ENCODE assay signal across 13 cellular contexts in the genomic region with DNA sequence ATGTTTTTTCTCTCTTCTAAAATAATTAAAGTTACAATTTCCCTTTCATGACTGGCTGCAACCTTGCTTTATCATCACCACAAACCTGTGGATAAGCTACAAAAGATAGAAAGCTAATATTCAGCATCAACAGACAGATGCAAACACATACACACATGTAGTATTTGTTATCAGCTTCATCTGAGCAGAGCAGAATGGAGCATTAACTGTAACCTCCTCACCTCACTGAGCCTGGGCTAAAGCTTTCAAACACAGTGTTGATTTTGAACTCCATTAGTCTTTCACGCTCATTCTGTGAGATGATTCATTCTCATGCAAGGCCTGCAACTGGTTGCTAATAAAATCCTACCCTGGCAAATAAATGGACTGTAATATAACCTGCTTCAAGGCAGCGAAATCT.
DNase-seq lines count a peak whose midpoint lies in the region; ATAC-seq and TF ChIP-seq lines count a peak whose summit lies in the region.
"Had no signal": no experiment of that assay in that cellular context is flagged by ENCODE, and none has a peak within 500 bp of the region (broad histone marks: within the 10 kb centered on the region; RNA-seq: fewer than 3 reads in every experiment).

No MANE protein-coding gene starts in this region.

- H3K36me3 ChIP-seq in body of pancreas (replicated peaks in 1 of 2; ENCODE audit: insufficient read depth in 1 of 2, low read depth in 2 of 2): no peaks in the 10 kb centered on the region

- WGBS in body of pancreas, 2 donors: 81 to 82% methylated on average over 2 of the region's 2 CpGs

- no peaks in the 10 kb centered on the region for H3K27me3 ChIP-seq in body of pancreas

- no peak overlapping the region for H3K27ac ChIP-seq in body of pancreas
- H3K27ac ChIP-seq: C4-2B had no signal

- ATAC-seq in GM18505 (IDR thresholded peaks at IDR 0.05; ENCODE audit: unreplicated experiment) (no peak), GM21515 (IDR thresholded peaks at IDR 0.05; ENCODE audit: unreplicated experiment) (no peak), body of pancreas (no peak)

- DNase-seq in DMS153 (lab: John Stamatoyannopoulos, UW): peak; percentile 89
- DNase-seq in NCI-H146 (lab: John Stamatoyannopoulos, UW): peak; percentile 95
- DNase-seq in NCI-H748 treated with DMSO at 0.1 percent for 48 hours (lab: John Stamatoyannopoulos, UW): peak; percentile 53
- peak; percentile 14 for DNase-seq in left kidney (ENCODE audit: low read depth, low spot score)
- no peak for DNase-seq in body of pancreas
- no peak for DNase-seq in NCI-H526 treated with DMSO at 0.1 percent for 48 hours (lab: John Stamatoyannopoulos, UW)
- DNase-seq: DMS53, NCI-H1436, NCI-H2107, SHP77 had no signal

- TF ChIP-seq CTCF in body of pancreas (IDR thresholded peaks at IDR 0.05): no peak

- H3K4me3 ChIP-seq in body of pancreas: no peak overlapping the region

- H3K9me3 ChIP-seq in body of pancreas: no peaks in the 10 kb centered on the region

- H3K4me1 ChIP-seq in body of pancreas: no peaks in the 10 kb centered on the region

- TF ChIP-seq POLR2A in GM18505 (IDR thresholded peaks at IDR 0.05; ENCODE audit: borderline replicate concordance, extremely low read depth, insufficient read depth, insufficient read length): no peak
- TF ChIP-seq POLR2A in body of pancreas (IDR thresholded peaks at IDR 0.05): no peak

- intact Hi-C loops in body of pancreas (cut with DNase I): no loop called here

Comparison
In these comparisons a context has a peak if more than half of its experiments do, and no peak if none do; other contexts are left out.
1. DNase-seq: peak in DMS153 (single experiment), NCI-H146 (single experiment), NCI-H748 treated with DMSO at 0.1 percent for 48 hours (single experiment) and left kidney (single experiment); none in body of pancreas (0 of 4) and NCI-H526 treated with DMSO at 0.1 percent for 48 hours (single experiment).